1 cellular context compared by ENCODE assay signal in the genomic region with DNA sequence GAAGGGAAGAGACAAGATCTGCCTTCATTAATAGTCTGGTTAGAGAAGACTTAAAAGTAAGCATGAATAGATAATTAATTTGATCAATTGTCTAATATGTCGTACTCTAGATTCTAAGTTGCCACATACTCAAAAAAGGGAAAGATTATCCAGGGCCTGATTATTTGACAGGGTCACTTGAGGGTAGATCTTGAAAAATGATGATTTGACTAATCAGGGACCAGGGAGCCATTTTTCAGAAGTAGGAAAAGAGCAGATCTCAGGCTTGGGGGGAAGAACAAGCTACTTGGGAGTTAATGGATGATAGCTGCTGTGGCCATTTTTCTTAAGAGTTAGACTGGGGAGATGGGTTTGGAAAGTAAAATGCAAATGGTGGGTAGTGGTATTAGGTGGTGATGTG.
TF ChIP-seq lines count a peak whose summit lies in the region.

No MANE protein-coding gene starts in this region.

TF ChIP-seq in K562, 482 proteins besides CTCF, POLR2A, EP300 and RAD21:
- TF ChIP-seq, protein P1, sequence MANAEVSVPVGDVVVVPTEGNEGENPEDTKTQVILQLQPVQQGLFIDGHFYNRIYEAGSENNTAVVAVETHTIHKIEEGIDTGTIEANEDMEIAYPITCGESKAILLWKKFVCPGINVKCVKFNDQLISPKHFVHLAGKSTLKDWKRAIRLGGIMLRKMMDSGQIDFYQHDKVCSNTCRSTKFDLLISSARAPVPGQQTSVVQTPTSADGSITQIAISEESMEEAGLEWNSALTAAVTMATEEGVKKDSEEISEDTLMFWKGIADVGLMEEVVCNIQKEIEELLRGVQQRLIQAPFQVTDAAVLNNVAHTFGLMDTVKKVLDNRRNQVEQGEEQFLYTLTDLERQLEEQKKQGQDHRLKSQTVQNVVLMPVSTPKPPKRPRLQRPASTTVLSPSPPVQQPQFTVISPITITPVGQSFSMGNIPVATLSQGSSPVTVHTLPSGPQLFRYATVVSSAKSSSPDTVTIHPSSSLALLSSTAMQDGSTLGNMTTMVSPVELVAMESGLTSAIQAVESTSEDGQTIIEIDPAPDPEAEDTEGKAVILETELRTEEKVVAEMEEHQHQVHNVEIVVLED (CRISPR knock-in tag; IDR thresholded peaks at IDR 0.05), result no peak
- TF ChIP-seq C11orf30 (IDR thresholded peaks at IDR 0.05; ENCODE audit: low read depth) (peak; percentile 50), HOXB6 (CRISPR knock-in tag; IDR thresholded peaks at IDR 0.05; ENCODE audit: borderline replicate concordance) (no peak), ZNF121 (CRISPR knock-in tag; conservative IDR thresholded peaks at IDR 0.05) (no peak), ERF (CRISPR knock-in tag; IDR thresholded peaks at IDR 0.05) (no peak), ZNF347 (CRISPR knock-in tag; IDR thresholded peaks at IDR 0.05; ENCODE audit: low read depth) (no peak), SNIP1 (IDR thresholded peaks at IDR 0.05; ENCODE audit: low read depth) (no peak), COPS2 (conservative IDR thresholded peaks at IDR 0.05) (no peak), TAF1 (IDR thresholded peaks at IDR 0.05; ENCODE audit: control insufficient read depth, extremely low read depth, insufficient read depth, low read length, severe bottlenecking) (no peak), SREBF2 (CRISPR knock-in tag; IDR thresholded peaks at IDR 0.05) (no peak), TARDBP (IDR thresholded peaks at IDR 0.05) (no peak), ZNF3 (CRISPR knock-in tag; IDR thresholded peaks at IDR 0.05) (no peak), BMI1 (IDR thresholded peaks at IDR 0.05; ENCODE audit: low read length) (no peak), POLR2B (IDR thresholded peaks at IDR 0.05; ENCODE audit: low read depth, partially characterized antibody) (peak; percentile 10), SMAD3 (CRISPR knock-in tag; conservative IDR thresholded peaks at IDR 0.05) (no peak), HCFC1 (IDR thresholded peaks at IDR 0.05; ENCODE audit: low read depth, low read length) (no peak), LARP7 (IDR thresholded peaks at IDR 0.05) (no peak), MAFG (tag; conservative IDR thresholded peaks at IDR 0.05) (0 out of 2 replicates have a peak, but pooled peaks have one; percentile 44), ZNF316 (IDR thresholded peaks at IDR 0.05) (peak; percentile 73), ZEB2 (IDR thresholded peaks at IDR 0.05) (no peak), HNRNPUL1 (IDR thresholded peaks at IDR 0.05; ENCODE audit: low read length) (no peak), ZNF699 (CRISPR knock-in tag; IDR thresholded peaks at IDR 0.05; ENCODE audit: insufficient replicate concordance) (no peak), KAT8 (IDR thresholded peaks at IDR 0.05; ENCODE audit: low read depth) (no peak), MBD2 (IDR thresholded peaks at IDR 0.05; ENCODE audit: borderline replicate concordance, low read depth) (no peak), MCM5 (IDR thresholded peaks at IDR 0.05; ENCODE audit: low read depth) (no peak), TAF15 (IDR thresholded peaks at IDR 0.05; ENCODE audit: low read depth, low read length) (no peak), NR1H2 (CRISPR knock-in tag; IDR thresholded peaks at IDR 0.05) (no peak), SUPT5H (IDR thresholded peaks at IDR 0.05) (0 out of 2 replicates have a peak, but pooled peaks have one; percentile 47), NR2C2 (CRISPR knock-in tag; IDR thresholded peaks at IDR 0.05) (no peak), NR2C2 (tag; IDR thresholded peaks at IDR 0.05) (no peak)
- TF ChIP-seq, protein P2, sequence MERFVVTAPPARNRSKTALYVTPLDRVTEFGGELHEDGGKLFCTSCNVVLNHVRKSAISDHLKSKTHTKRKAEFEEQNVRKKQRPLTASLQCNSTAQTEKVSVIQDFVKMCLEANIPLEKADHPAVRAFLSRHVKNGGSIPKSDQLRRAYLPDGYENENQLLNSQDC (CRISPR knock-in tag; IDR thresholded peaks at IDR 0.05), result 0 out of 2 replicates have a peak, but pooled peaks have one; percentile 5
- TF ChIP-seq, protein P3, sequence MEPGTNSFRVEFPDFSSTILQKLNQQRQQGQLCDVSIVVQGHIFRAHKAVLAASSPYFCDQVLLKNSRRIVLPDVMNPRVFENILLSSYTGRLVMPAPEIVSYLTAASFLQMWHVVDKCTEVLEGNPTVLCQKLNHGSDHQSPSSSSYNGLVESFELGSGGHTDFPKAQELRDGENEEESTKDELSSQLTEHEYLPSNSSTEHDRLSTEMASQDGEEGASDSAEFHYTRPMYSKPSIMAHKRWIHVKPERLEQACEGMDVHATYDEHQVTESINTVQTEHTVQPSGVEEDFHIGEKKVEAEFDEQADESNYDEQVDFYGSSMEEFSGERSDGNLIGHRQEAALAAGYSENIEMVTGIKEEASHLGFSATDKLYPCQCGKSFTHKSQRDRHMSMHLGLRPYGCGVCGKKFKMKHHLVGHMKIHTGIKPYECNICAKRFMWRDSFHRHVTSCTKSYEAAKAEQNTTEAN (CRISPR knock-in tag; IDR thresholded peaks at IDR 0.05), result no peak
- TF ChIP-seq, protein P4, sequence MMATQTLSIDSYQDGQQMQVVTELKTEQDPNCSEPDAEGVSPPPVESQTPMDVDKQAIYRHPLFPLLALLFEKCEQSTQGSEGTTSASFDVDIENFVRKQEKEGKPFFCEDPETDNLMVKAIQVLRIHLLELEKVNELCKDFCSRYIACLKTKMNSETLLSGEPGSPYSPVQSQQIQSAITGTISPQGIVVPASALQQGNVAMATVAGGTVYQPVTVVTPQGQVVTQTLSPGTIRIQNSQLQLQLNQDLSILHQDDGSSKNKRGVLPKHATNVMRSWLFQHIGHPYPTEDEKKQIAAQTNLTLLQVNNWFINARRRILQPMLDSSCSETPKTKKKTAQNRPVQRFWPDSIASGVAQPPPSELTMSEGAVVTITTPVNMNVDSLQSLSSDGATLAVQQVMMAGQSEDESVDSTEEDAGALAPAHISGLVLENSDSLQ (IDR thresholded peaks at IDR 0.05), result no peak
- TF ChIP-seq, protein P5, sequence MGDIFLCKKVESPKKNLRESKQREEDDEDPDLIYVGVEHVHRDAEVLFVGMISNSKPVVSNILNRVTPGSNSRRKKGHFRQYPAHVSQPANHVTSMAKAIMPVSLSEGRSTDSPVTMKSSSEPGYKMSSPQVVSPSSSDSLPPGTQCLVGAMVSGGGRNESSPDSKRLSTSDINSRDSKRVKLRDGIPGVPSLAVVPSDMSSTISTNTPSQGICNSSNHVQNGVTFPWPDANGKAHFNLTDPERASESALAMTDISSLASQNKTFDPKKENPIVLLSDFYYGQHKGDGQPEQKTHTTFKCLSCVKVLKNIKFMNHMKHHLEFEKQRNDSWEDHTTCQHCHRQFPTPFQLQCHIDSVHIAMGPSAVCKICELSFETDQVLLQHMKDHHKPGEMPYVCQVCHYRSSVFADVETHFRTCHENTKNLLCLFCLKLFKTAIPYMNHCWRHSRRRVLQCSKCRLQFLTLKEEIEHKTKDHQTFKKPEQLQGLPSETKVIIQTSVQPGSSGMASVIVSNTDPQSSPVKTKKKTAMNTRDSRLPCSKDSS (IDR thresholded peaks at IDR 0.05; ENCODE audit: low read depth, partially characterized antibody), result no peak
- TF ChIP-seq, protein P6, sequence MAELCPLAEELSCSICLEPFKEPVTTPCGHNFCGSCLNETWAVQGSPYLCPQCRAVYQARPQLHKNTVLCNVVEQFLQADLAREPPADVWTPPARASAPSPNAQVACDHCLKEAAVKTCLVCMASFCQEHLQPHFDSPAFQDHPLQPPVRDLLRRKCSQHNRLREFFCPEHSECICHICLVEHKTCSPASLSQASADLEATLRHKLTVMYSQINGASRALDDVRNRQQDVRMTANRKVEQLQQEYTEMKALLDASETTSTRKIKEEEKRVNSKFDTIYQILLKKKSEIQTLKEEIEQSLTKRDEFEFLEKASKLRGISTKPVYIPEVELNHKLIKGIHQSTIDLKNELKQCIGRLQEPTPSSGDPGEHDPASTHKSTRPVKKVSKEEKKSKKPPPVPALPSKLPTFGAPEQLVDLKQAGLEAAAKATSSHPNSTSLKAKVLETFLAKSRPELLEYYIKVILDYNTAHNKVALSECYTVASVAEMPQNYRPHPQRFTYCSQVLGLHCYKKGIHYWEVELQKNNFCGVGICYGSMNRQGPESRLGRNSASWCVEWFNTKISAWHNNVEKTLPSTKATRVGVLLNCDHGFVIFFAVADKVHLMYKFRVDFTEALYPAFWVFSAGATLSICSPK (IDR thresholded peaks at IDR 0.05; ENCODE audit: borderline replicate concordance), result no peak
- TF ChIP-seq, protein P7, sequence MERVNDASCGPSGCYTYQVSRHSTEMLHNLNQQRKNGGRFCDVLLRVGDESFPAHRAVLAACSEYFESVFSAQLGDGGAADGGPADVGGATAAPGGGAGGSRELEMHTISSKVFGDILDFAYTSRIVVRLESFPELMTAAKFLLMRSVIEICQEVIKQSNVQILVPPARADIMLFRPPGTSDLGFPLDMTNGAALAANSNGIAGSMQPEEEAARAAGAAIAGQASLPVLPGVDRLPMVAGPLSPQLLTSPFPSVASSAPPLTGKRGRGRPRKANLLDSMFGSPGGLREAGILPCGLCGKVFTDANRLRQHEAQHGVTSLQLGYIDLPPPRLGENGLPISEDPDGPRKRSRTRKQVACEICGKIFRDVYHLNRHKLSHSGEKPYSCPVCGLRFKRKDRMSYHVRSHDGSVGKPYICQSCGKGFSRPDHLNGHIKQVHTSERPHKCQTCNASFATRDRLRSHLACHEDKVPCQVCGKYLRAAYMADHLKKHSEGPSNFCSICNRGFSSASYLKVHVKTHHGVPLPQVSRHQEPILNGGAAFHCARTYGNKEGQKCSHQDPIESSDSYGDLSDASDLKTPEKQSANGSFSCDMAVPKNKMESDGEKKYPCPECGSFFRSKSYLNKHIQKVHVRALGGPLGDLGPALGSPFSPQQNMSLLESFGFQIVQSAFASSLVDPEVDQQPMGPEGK (CRISPR knock-in tag; IDR thresholded peaks at IDR 0.05; ENCODE audit: borderline replicate concordance), result no peak
- TF ChIP-seq, protein P8, sequence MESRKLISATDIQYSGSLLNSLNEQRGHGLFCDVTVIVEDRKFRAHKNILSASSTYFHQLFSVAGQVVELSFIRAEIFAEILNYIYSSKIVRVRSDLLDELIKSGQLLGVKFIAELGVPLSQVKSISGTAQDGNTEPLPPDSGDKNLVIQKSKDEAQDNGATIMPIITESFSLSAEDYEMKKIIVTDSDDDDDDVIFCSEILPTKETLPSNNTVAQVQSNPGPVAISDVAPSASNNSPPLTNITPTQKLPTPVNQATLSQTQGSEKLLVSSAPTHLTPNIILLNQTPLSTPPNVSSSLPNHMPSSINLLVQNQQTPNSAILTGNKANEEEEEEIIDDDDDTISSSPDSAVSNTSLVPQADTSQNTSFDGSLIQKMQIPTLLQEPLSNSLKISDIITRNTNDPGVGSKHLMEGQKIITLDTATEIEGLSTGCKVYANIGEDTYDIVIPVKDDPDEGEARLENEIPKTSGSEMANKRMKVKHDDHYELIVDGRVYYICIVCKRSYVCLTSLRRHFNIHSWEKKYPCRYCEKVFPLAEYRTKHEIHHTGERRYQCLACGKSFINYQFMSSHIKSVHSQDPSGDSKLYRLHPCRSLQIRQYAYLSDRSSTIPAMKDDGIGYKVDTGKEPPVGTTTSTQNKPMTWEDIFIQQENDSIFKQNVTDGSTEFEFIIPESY (CRISPR knock-in tag; IDR thresholded peaks at IDR 0.05), result no peak
- TF ChIP-seq, protein P9, sequence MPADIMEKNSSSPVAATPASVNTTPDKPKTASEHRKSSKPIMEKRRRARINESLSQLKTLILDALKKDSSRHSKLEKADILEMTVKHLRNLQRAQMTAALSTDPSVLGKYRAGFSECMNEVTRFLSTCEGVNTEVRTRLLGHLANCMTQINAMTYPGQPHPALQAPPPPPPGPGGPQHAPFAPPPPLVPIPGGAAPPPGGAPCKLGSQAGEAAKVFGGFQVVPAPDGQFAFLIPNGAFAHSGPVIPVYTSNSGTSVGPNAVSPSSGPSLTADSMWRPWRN (IDR thresholded peaks at IDR 0.05; ENCODE audit: low read depth), result no peak
